In genomic region chr17:64622931-64623654, GRCh38 we compare ENCODE assay signal across 10 cellular contexts. TPM values are rescaled to one million over a fixed set of nuclear protein-coding genes. Genes with fewer than 3 reads are reported as not detected.
A peak's percentile ranks its signal among the peaks of the same experiment; 100 is the strongest.
DNase-seq lines count a peak whose midpoint lies in the region; ATAC-seq and TF ChIP-seq lines count a peak whose summit lies in the region.
"Had no signal": no experiment of that assay in that cellular context is flagged by ENCODE, and none has a peak within 500 bp of the region (broad histone marks: within the 10 kb centered on the region; RNA-seq: fewer than 3 reads in every experiment).

No MANE protein-coding gene starts in this region.

- POLR2A ChIA-PET in HCT116 (lab: Charles Lee): interaction anchor here (0.6 to 1.7 kb wide), 4 partner anchors 19 to 108 kb away, joined by 3 to 4 read pairs (median 4); no protein-coding TSS in a partner anchor
- POLR2A ChIA-PET in SK-N-SH (lab: Yijun Ruan, JAX): no interaction called here

- H3K27ac ChIP-seq in HCT116 (ENCODE audit: low read depth, low read length) (peak overlapping the region; percentile 48; the same call in 1 of the 2 replicates), SK-N-SH (ENCODE audit: low read depth in 2 of 2, low read length in 1 of 2) (peak overlapping the region in 1 of 2 experiments; percentile 68; a peak in 2 of 4 replicates)

- BruUV-seq in HCT116 (replicated peaks; lab: Mats Ljungman, UMichigan): no TSS peak

- no peaks in the 10 kb centered on the region for H3K36me3 ChIP-seq in HCT116 (ENCODE audit: control insufficient read depth in 1 of 2, insufficient read depth in 2 of 2, low read length in 2 of 2)
- H3K36me3 ChIP-seq in SK-N-SH (replicated peaks in 1 of 2; ENCODE audit: control insufficient read depth in 1 of 2, insufficient read depth in 2 of 2, low read length in 1 of 2): peaks cover 0 to 46% of the 10 kb centered on the region in 2 experiments

- DNase-seq in HCT116 (ENCODE audit: low read depth, low spot score) (peak; percentile 80), SK-N-SH (no peak), fibroblast of peridontal ligament (ENCODE audit: extremely low read depth) (peak; percentile 82), skeletal muscle cell (ENCODE audit: low read depth) (peak; percentile 49), amygdala (lab: John Stamatoyannopoulos, UW) (no peak)
- DNase-seq: effector CD8-positive, alpha-beta T cell; H9; NCI-H1105 treated with DMSO at 0.1 percent for 48 hours had no signal

- RAD21 ChIA-PET in HCT116 (lab: Charles Lee; ENCODE audit: low non-redundant PET in 1 of 2, low total read pairs in 2 of 2, uncharacterized antibody in 2 of 2, unreplicated experiment in 2 of 2): interaction anchor here in 1 of 2 experiments (0.6 kb wide), 1 partner anchor 85 kb away, joined by 3 read pairs; no protein-coding TSS in a partner anchor

- H3K9ac ChIP-seq in HCT116 (ENCODE audit: low read length) (peak overlapping the region; percentile 18), SK-N-SH (no peak overlapping the region)

- H3K79me2 ChIP-seq in HCT116 (ENCODE audit: insufficient read depth, low read length): peaks cover 96% of the 10 kb centered on the region
- peaks cover 100% of the 10 kb centered on the region for H3K79me2 ChIP-seq in SK-N-SH (ENCODE audit: insufficient read depth)

- TF ChIP-seq CTCF in HCT116 (IDR thresholded peaks at IDR 0.05 in 2 of 3, conservative IDR thresholded peaks at IDR 0.05 in 1 of 3; ENCODE audit: borderline replicate concordance in 1 of 3, insufficient read depth in 1 of 3, low read depth in 2 of 3, low read length in 2 of 3) (0 out of 6 replicates have a peak, but pooled peaks of 1 of the 3 experiments have one; percentile 6), SK-N-SH (IDR thresholded peaks at IDR 0.05) (no peak)

- H2AFZ ChIP-seq in HCT116 (ENCODE audit: low read depth, low read length, poor library complexity, severe bottlenecking) (no peak overlapping the region), SK-N-SH (ENCODE audit: low read depth) (no peak overlapping the region)

- H3K27me3 ChIP-seq in HCT116 (ENCODE audit: insufficient read depth, low read length) (no peaks in the 10 kb centered on the region), SK-N-SH (ENCODE audit: insufficient read depth) (no peaks in the 10 kb centered on the region)

- ATAC-seq in HCT116 (peak; percentile 84), GM19397 (IDR thresholded peaks at IDR 0.05; ENCODE audit: unreplicated experiment) (no peak), HG03565 (IDR thresholded peaks at IDR 0.05; ENCODE audit: unreplicated experiment) (no peak)

- H3K4me2 ChIP-seq in HCT116 (ENCODE audit: low read length) (peak overlapping the region; percentile 64), SK-N-SH (peak overlapping the region; percentile 33)

- peak overlapping the region in 1 of 2 experiments; percentile 6; a peak in 2 of 4 replicates for H3K4me3 ChIP-seq in HCT116 (replicated peaks in 1 of 2; ENCODE audit: low read depth in 1 of 2, low read length in 2 of 2)
- no peak overlapping the region for H3K4me3 ChIP-seq in SK-N-SH (ENCODE audit: low read depth in 2 of 2, low read length in 1 of 2)
- no peak overlapping the region for H3K4me3 ChIP-seq in skeletal muscle cell (ENCODE audit: low read depth, low read length)

- H3K9me2 ChIP-seq in HCT116 (ENCODE audit: insufficient read depth) (no peaks in the 10 kb centered on the region), SK-N-SH (no peaks in the 10 kb centered on the region)

- CTCF ChIA-PET in HCT116 (lab: Charles Lee) (interaction anchor here (0.8 to 2.1 kb wide), 2 partner anchors 9 to 26 kb away, joined by 3 to 11 read pairs; no protein-coding TSS in a partner anchor), SK-N-SH (lab: Yijun Ruan, JAX) (interaction anchor here (0.9 to 1.9 kb wide), 4 partner anchors 9 to 26 kb away, joined by 3 to 7 read pairs (median 6); no protein-coding TSS in a partner anchor)

- 62% methylated on average over 4 of the region's 4 CpGs for WGBS in SK-N-SH (ENCODE audit: low lambda C conversion rate)

- TF ChIP-seq EP300 in SK-N-SH (IDR thresholded peaks at IDR 0.05; ENCODE audit: borderline replicate concordance in 1 of 2, low read depth in 1 of 2, low read length in 1 of 2): no peak

- H3K9me3 ChIP-seq in HCT116 (ENCODE audit: control insufficient read depth in 1 of 2, insufficient read depth in 1 of 2, low read depth in 1 of 2, low read length in 2 of 2) (no peaks in the 10 kb centered on the region), SK-N-SH (no peaks in the 10 kb centered on the region)

- no peak for TF ChIP-seq POLR2A in HCT116 (IDR thresholded peaks at IDR 0.05; ENCODE audit: borderline replicate concordance, extremely low read depth, insufficient read depth, insufficient read length)

- H3F3A ChIP-seq in SK-N-SH (replicated peaks; ENCODE audit: insufficient read depth): peaks cover 81% of the 10 kb centered on the region

- TF ChIP-seq RAD21 in HCT116 (IDR thresholded peaks at IDR 0.05; ENCODE audit: low read depth) (peak; percentile 32), SK-N-SH (IDR thresholded peaks at IDR 0.05; ENCODE audit: low read length) (no peak)

- H4K20me1 ChIP-seq in HCT116 (ENCODE audit: insufficient read depth) (peaks cover 47% of the 10 kb centered on the region), SK-N-SH (ENCODE audit: insufficient read depth) (peaks cover 96% of the 10 kb centered on the region)

- H3K4me1 ChIP-seq in HCT116 (ENCODE audit: control insufficient read depth in 1 of 2, insufficient read depth in 2 of 2, low read length in 2 of 2) (peaks cover 33 to 60% of the 10 kb centered on the region in 2 experiments), SK-N-SH (ENCODE audit: control insufficient read depth in 1 of 2, insufficient read depth in 2 of 2, low read depth in 1 of 2, low read length in 1 of 2) (peaks cover 0 to 21% of the 10 kb centered on the region in 2 experiments; a peak in 2 of 4 replicates)

- intact Hi-C loops in HCT116 (cut with micrococcal nuclease): loop anchor here (10.0 kb wide), 1 partner anchor 608 kb away; no protein-coding TSS in a partner anchor

TF ChIP-seq in HCT116, 20 proteins besides CTCF, POLR2A, EP300 and RAD21 (continues in another document):
- TF ChIP-seq YY1 (IDR thresholded peaks at IDR 0.05; ENCODE audit: extremely low read depth, insufficient replicate concordance, low read depth, low read length): no peak
- no peak for TF ChIP-seq EZH2 (IDR thresholded peaks at IDR 0.05)
- no peak for TF ChIP-seq ZFX (IDR thresholded peaks at IDR 0.05)
- TF ChIP-seq SIN3A (IDR thresholded peaks at IDR 0.05; ENCODE audit: low read depth): peak; percentile 74; the same call in 1 of the 2 replicates
- TF ChIP-seq SRF (IDR thresholded peaks at IDR 0.05; ENCODE audit: low read depth): peak; percentile 68
- no peak for TF ChIP-seq ZNF274 (IDR thresholded peaks at IDR 0.05; ENCODE audit: low read depth, low read length)
- no peak for TF ChIP-seq EZH2phosphoT487 (IDR thresholded peaks at IDR 0.05; ENCODE audit: borderline replicate concordance)
- 0 out of 2 replicates have a peak, but pooled peaks have one; percentile 34 for TF ChIP-seq EGR1 (IDR thresholded peaks at IDR 0.05; ENCODE audit: low read depth)
- TF ChIP-seq SP1 (IDR thresholded peaks at IDR 0.05; ENCODE audit: low read depth): peak; percentile 72
- peak; percentile 55; the same call in 1 of the 2 replicates for TF ChIP-seq MAX (IDR thresholded peaks at IDR 0.05)

TF ChIP-seq in SK-N-SH, 30 proteins besides CTCF, POLR2A, EP300 and RAD21 (continues in another document):
- TF ChIP-seq JUND (IDR thresholded peaks at IDR 0.05) (peak; percentile 84), FOSL2 (IDR thresholded peaks at IDR 0.05; ENCODE audit: borderline replicate concordance, low read depth) (peak; percentile 87), RCOR1 (IDR thresholded peaks at IDR 0.05; ENCODE audit: low read length) (no peak), MEF2A (IDR thresholded peaks at IDR 0.05; ENCODE audit: borderline replicate concordance, low read depth) (no peak), USF1 (IDR thresholded peaks at IDR 0.05; ENCODE audit: borderline replicate concordance, low read depth) (no peak), ZBTB33 (IDR thresholded peaks at IDR 0.05; ENCODE audit: borderline replicate concordance, low read depth) (no peak), TEAD4 (IDR thresholded peaks at IDR 0.05; ENCODE audit: borderline replicate concordance, insufficient read depth) (peak; percentile 15; the same call in 1 of the 2 replicates), NFIC (IDR thresholded peaks at IDR 0.05; ENCODE audit: borderline replicate concordance) (0 out of 2 replicates have a peak, but pooled peaks have one; percentile 25), PBX3 (IDR thresholded peaks at IDR 0.05) (no peak)

RNA-seq across cellular contexts. Expression of gene SMURF2, which starts 39.0 kb away (rescaled TPM):
- total RNA-seq in HCT116 (2021; ENCODE audit: unreplicated experiment): 127 TPM
- 71.8 and 86.2 TPM in 2 replicates for polyA plus RNA-seq in HCT116 (2012)
- 36.6 and 52.4 TPM in 2 replicates for polyA plus RNA-seq in SK-N-SH (2012; rRNA removed)
- 48.8 and 53.0 TPM in 2 replicates for polyA plus RNA-seq in SK-N-SH (2012; cell fraction: cytosol; rRNA removed)
- polyA plus RNA-seq in SK-N-SH (2012; cell fraction: nucleus; rRNA removed): 45.2 and 104 TPM in 2 replicates

Comparison
In these comparisons a context has a peak if more than half of its experiments do, and no peak if none do; other contexts are left out.
1. DNase-seq: peak in HCT116 (single experiment), fibroblast of peridontal ligament (single experiment) and skeletal muscle cell (single experiment); none in SK-N-SH (single experiment) and amygdala (0 of 56).
2. Of the 11 proteins assayed by ChIP-seq in both SK-N-SH and HCT116: peak only in SK-N-SH: none; only in HCT116: MAX, POLR2AphosphoS5, RAD21, SIN3A and ZBTB33; in both: JUND; in neither: 4; mixed calls (peak in some experiments, not most) for 1.